In genomic region chr11:71999813-72000590, GRCh38 we compare ENCODE assay signal across 1 cellular context.
A peak's percentile ranks its signal among the peaks of the same experiment; 100 is the strongest.
TF ChIP-seq lines count a peak whose summit lies in the region.

No MANE protein-coding gene starts in this region.

TF ChIP-seq in K562, 482 proteins besides CTCF, POLR2A, EP300 and RAD21 (continued from another document):
- TF ChIP-seq ZNF592 (IDR thresholded peaks at IDR 0.05) (0 out of 2 replicates have a peak, but pooled peaks have one; percentile 38), CC2D1A (IDR thresholded peaks at IDR 0.05) (no peak)
